In genomic region chr20:31709939-31710338, GRCh38 we compare ENCODE assay signal across 9 cellular contexts. TPM values are rescaled to one million over a fixed set of nuclear protein-coding genes. Genes with fewer than 3 reads are reported as not detected.
DNase-seq lines count a peak whose midpoint lies in the region; ATAC-seq and TF ChIP-seq lines count a peak whose summit lies in the region.
"Had no signal": no experiment of that assay in that cellular context is flagged by ENCODE, and none has a peak within 500 bp of the region (broad histone marks: within the 10 kb centered on the region; RNA-seq: fewer than 3 reads in every experiment).

No MANE protein-coding gene starts in this region.

- H3K27ac Mint-ChIP-seq in activated naive CD4-positive, alpha-beta T cell treated with anti-CD3 and anti-CD28 coated beads for 36 hours: peak overlapping the region; percentile 78
- peak overlapping the region; percentile 87 for H3K27ac Mint-ChIP-seq in T-helper 17 cell
- H3K27ac Mint-ChIP-seq in immature natural killer cell: peak overlapping the region; percentile 83 to 95 (median 90)

- H3K9me3 ChIP-seq in T-helper 17 cell (ENCODE audit: control insufficient read depth, low read length, poor library complexity, severe bottlenecking) (no peaks in the 10 kb centered on the region), tibial artery (no peaks in the 10 kb centered on the region)

- TF ChIP-seq CTCF in tibial artery (IDR thresholded peaks at IDR 0.05): no peak

- H3K27ac ChIP-seq in tibial artery: peak overlapping the region; percentile 97 to 99

- H3K36me3 ChIP-seq in tibial artery: peaks cover 11 to 32% (median 31%) of the 10 kb centered on the region in 3 donors

- H3K4me3 ChIP-seq in tibial artery: no peak overlapping the region

- no peak for ATAC-seq in T-helper 17 cell
- ATAC-seq in GM21367 (IDR thresholded peaks at IDR 0.05; ENCODE audit: unreplicated experiment): no peak

- H3K27me3 Mint-ChIP-seq in activated naive CD4-positive, alpha-beta T cell treated with anti-CD3 and anti-CD28 coated beads for 36 hours (ENCODE audit: low read depth): no peaks in the 10 kb centered on the region
- no peaks in the 10 kb centered on the region for H3K27me3 Mint-ChIP-seq in T-helper 17 cell
- peaks cover 0 to 2% (median 0%) of the 10 kb centered on the region in 3 donors for H3K27me3 Mint-ChIP-seq in immature natural killer cell (ENCODE audit: low read depth in 3 of 3)
- H3K27me3 Mint-ChIP-seq: naive B cell had no signal

- H3K4me3 Mint-ChIP-seq in activated naive CD4-positive, alpha-beta T cell treated with anti-CD3 and anti-CD28 coated beads for 36 hours: no peak overlapping the region
- H3K4me3 Mint-ChIP-seq in T-helper 17 cell: peak overlapping the region; percentile 19
- H3K4me3 Mint-ChIP-seq in immature natural killer cell: peak overlapping the region; percentile 16 to 70 (median 22)
- H3K4me3 Mint-ChIP-seq: naive B cell had no signal

- intact Hi-C loops in activated naive CD4-positive, alpha-beta T cell treated with anti-CD3 and anti-CD28 coated beads for 36 hours (cut with micrococcal nuclease): no loop called here
- intact Hi-C loops in tibial artery (cut with DNase I; ENCODE audit: low total_unique reads): no loop called here

- peaks cover 91% of the 10 kb centered on the region for H3K4me1 Mint-ChIP-seq in activated naive CD4-positive, alpha-beta T cell treated with anti-CD3 and anti-CD28 coated beads for 36 hours (ENCODE audit: low read depth)
- peaks cover 65% of the 10 kb centered on the region for H3K4me1 Mint-ChIP-seq in T-helper 17 cell
- peaks cover 93 to 99% of the 10 kb centered on the region in 2 donors for H3K4me1 Mint-ChIP-seq in immature natural killer cell

- peaks cover 78% of the 10 kb centered on the region for H3K36me3 Mint-ChIP-seq in activated naive CD4-positive, alpha-beta T cell treated with anti-CD3 and anti-CD28 coated beads for 36 hours (ENCODE audit: low read depth)
- H3K36me3 Mint-ChIP-seq in T-helper 17 cell (ENCODE audit: low read depth) (peaks cover 11% of the 10 kb centered on the region), immature natural killer cell (peaks cover 19 to 26% (median 23%) of the 10 kb centered on the region in 3 donors)

- H3K9me3 Mint-ChIP-seq in activated naive CD4-positive, alpha-beta T cell treated with anti-CD3 and anti-CD28 coated beads for 36 hours: no peaks in the 10 kb centered on the region
- H3K9me3 Mint-ChIP-seq in immature natural killer cell: no peaks in the 10 kb centered on the region
- H3K9me3 Mint-ChIP-seq: naive B cell had no signal

- peaks cover 0 to 99% (median 76%) of the 10 kb centered on the region in 4 donors for H3K4me1 ChIP-seq in tibial artery

- CTCF ChIA-PET in activated naive CD4-positive, alpha-beta T cell treated with anti-CD3 and anti-CD28 coated beads for 36 hours (lab: Charles Lee): interaction anchor here (1.1 to 2.0 kb wide), 3 partner anchors 13 to 48 kb away, joined by 3 to 7 read pairs (median 5); partner anchors contain the start of gene BCL2L1

- no peaks in the 10 kb centered on the region for H3K27me3 ChIP-seq in tibial artery

- no peak for DNase-seq in activated naive CD4-positive, alpha-beta T cell treated with anti-CD3 and anti-CD28 coated beads for 36 hours
- DNase-seq in activated naive CD4-positive, alpha-beta T cell treated with Interleukin-2 at 50 U/mL for 16 hours: no peak
- DNase-seq in T-helper 17 cell (no peak), immature natural killer cell (no peak), tibial artery (no peak), HUDEP-2 (lab: John Stamatoyannopoulos, UW; ENCODE audit: unreplicated experiment in 76 of 76) (no peak), NCI-H1694 treated with DMSO at 0.1 percent for 48 hours (lab: John Stamatoyannopoulos, UW) (no peak)
- DNase-seq: naive B cell had no signal

RNA-seq across cellular contexts. Expression of gene BCL2L1, which starts 12.7 kb away (rescaled TPM):
- 10 to 100 TPM; 87.9 to 89.2 TPM for total RNA-seq in activated naive CD4-positive, alpha-beta T cell treated with anti-CD3 and anti-CD28 coated beads for 36 hours
- 10 to 100 TPM; 35.6 to 59.1 TPM for total RNA-seq in T-helper 17 cell
- 10 to 100 TPM; 30.9 to 60.4 (median 39.3) TPM for polyA plus RNA-seq in immature natural killer cell

RNA-seq across cellular contexts. Expression of gene TPX2, which starts 29.2 kb away (rescaled TPM):
- total RNA-seq in activated naive CD4-positive, alpha-beta T cell treated with anti-CD3 and anti-CD28 coated beads for 36 hours: 100 to 1,000 TPM; 166 to 175 TPM
- 1 to 10 TPM in 1 of 2 donors, under 1 TPM in 1; 0.57 to 2.0 TPM for total RNA-seq in T-helper 17 cell
- 1 to 10 TPM; 1.2 to 3.0 (median 1.8) TPM for polyA plus RNA-seq in immature natural killer cell

Comparison
In these comparisons a context has a peak if more than half of its experiments do, and no peak if none do; other contexts are left out.
1. RNA of gene TPX2, which starts 29.2 kb away (total RNA-seq): 166 to 175 TPM in activated naive CD4-positive, alpha-beta T cell treated with anti-CD3 and anti-CD28 coated beads for 36 hours; 0.57 to 2.0 TPM in T-helper 17 cell; every median in the first group is over 10 times any median in the second.
2. Peak in every context shown above with its lines, with median percentiles within 50 percentile points of each other: H3K27ac Mint-ChIP-seq.